In the genomic region with DNA sequence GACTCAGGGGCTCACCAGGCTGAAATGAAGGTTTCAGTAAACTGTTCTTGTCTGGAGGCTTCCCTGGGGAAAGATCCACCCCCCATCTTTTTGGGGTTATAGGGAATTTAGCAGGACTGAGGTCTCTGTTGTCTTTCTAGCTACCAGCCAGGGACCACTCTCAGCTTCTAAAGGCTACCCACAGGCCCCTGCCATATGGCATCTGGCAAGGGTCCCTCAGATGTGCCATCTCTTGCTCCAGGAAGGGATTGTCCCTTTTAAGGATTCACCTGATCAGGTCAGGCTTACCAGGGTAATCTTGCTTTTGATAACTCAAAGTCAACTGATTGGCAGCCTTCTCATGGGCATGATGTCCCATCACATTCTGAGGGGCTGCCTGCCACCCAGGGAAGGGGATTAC, we compare ENCODE assay signal across 9 cellular contexts.
"Had no signal": no experiment of that assay in that cellular context is flagged by ENCODE, and none has a peak within 500 bp of the region (broad histone marks: within the 10 kb centered on the region; RNA-seq: fewer than 3 reads in every experiment).

No MANE protein-coding gene starts in this region.

- H3K4me1 ChIP-seq: HAP-1 had no signal

- H3K27ac ChIP-seq: GM23248, HL-60 had no signal

- DNase-seq: GM23248, GOT3, H7, HFFc6, KBM-7 had no signal

- H3K36me3 ChIP-seq: HAP-1 had no signal

- ATAC-seq: HCT116, HepG2 had no signal

- H3K4me3 ChIP-seq: GM23248, HAP-1 had no signal

- H3K9me3 ChIP-seq: HAP-1 had no signal
